Comparison of ENCODE assay signal across 1 cellular context in the genomic region with DNA sequence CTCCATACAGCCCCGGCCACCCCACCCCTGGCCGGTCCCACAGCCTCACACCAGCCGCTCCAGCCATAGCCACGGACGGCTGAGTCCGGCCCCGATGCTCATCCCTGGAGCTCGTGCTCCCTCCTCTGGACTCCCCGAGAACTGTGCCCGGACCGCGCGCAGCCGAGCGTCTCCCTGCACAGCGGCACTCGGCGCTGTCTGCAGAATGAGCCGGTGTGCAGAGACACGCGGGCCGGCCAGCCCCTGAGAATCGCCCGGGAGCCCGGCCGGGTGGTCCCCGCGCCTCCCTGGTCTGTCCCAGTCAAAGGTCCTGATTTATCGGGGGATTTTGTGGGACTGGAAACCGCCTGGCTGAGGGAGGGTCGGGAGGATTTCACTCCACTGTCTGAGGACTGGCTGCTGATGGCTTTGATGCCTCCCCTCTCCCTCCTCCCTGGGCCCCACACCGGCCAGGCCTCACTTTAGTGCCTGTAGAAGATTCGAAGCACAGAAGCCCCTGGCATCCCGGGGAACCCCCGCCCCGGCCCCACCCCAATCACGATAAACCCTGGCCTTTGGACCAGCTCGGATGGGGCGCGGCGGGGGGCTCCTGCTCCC.
TF ChIP-seq lines count a peak whose summit lies in the region.

No MANE protein-coding gene starts in this region.

TF ChIP-seq in HCT116, 20 proteins besides CTCF, POLR2A, EP300 and RAD21 (continued from another document):
- TF ChIP-seq, protein P1, sequence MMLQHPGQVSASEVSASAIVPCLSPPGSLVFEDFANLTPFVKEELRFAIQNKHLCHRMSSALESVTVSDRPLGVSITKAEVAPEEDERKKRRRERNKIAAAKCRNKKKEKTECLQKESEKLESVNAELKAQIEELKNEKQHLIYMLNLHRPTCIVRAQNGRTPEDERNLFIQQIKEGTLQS (IDR thresholded peaks at IDR 0.05): no peak
- TF ChIP-seq, protein P2, sequence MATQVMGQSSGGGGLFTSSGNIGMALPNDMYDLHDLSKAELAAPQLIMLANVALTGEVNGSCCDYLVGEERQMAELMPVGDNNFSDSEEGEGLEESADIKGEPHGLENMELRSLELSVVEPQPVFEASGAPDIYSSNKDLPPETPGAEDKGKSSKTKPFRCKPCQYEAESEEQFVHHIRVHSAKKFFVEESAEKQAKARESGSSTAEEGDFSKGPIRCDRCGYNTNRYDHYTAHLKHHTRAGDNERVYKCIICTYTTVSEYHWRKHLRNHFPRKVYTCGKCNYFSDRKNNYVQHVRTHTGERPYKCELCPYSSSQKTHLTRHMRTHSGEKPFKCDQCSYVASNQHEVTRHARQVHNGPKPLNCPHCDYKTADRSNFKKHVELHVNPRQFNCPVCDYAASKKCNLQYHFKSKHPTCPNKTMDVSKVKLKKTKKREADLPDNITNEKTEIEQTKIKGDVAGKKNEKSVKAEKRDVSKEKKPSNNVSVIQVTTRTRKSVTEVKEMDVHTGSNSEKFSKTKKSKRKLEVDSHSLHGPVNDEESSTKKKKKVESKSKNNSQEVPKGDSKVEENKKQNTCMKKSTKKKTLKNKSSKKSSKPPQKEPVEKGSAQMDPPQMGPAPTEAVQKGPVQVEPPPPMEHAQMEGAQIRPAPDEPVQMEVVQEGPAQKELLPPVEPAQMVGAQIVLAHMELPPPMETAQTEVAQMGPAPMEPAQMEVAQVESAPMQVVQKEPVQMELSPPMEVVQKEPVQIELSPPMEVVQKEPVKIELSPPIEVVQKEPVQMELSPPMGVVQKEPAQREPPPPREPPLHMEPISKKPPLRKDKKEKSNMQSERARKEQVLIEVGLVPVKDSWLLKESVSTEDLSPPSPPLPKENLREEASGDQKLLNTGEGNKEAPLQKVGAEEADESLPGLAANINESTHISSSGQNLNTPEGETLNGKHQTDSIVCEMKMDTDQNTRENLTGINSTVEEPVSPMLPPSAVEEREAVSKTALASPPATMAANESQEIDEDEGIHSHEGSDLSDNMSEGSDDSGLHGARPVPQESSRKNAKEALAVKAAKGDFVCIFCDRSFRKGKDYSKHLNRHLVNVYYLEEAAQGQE (IDR thresholded peaks at IDR 0.05; ENCODE audit: low read depth): no peak
- TF ChIP-seq EGR1 (IDR thresholded peaks at IDR 0.05; ENCODE audit: low read depth): no peak
- TF ChIP-seq EZH2 (IDR thresholded peaks at IDR 0.05): no peak
- no peak for TF ChIP-seq EZH2phosphoT487 (IDR thresholded peaks at IDR 0.05; ENCODE audit: borderline replicate concordance)
- TF ChIP-seq CEBPB (IDR thresholded peaks at IDR 0.05; ENCODE audit: low read depth): no peak
